ENCODE assay signal across 18 cellular contexts in genomic region chr2:182864949-182865348, GRCh38. TPM values are rescaled to one million over a fixed set of nuclear protein-coding genes. Genes with fewer than 3 reads are reported as not detected.
"Had no signal": no experiment of that assay in that cellular context is flagged by ENCODE, and none has a peak within 500 bp of the region (broad histone marks: within the 10 kb centered on the region; RNA-seq: fewer than 3 reads in every experiment).

No MANE protein-coding gene starts in this region.

- H3K27ac Mint-ChIP-seq: activated CD4-positive, alpha-beta T cell treated with anti-CD3 and anti-CD28 coated beads, Interleukin-2, amount 10 ng/mL, durations not matched to agents 24 days and 14 days; activated naive CD4-positive, alpha-beta T cell treated with anti-CD3 and anti-CD28 coated beads, Interleukin-2, amount 50 U/mL, for 72 hours; memory B cell; natural killer cell treated with Interleukin-12 subunit alpha and Interleukin-12 subunit beta and Interleukin-15 and Interleukin-18, amount 100 ng/mL, for 72 hours; stimulated activated memory B cell treated with anti-CD40 and anti-IgM and Interleukin-4, amounts not matched to agents 10 μg/mL and 1 μg/mL and 100 μg/mL, for 72 hours had no signal

- H3K36me3 ChIP-seq: esophagus squamous epithelium, heart left ventricle, left ventricle myocardium inferior had no signal

- H3K4me3 ChIP-seq: SK-N-MC had no signal

- H3K9me3 Mint-ChIP-seq: activated CD4-positive, alpha-beta T cell treated with anti-CD3 and anti-CD28 coated beads, Interleukin-2, amount 10 ng/mL, durations not matched to agents 24 days and 14 days; activated naive CD4-positive, alpha-beta T cell treated with anti-CD3 and anti-CD28 coated beads, Interleukin-2, amount 50 U/mL, for 72 hours; memory B cell; stimulated activated memory B cell treated with anti-CD40 and anti-IgM and Interleukin-4, amounts not matched to agents 10 μg/mL and 1 μg/mL and 100 μg/mL, for 72 hours had no signal

- H3K36me3 Mint-ChIP-seq: memory B cell; stimulated activated memory B cell treated with anti-CD40 and anti-IgM and Interleukin-4, amounts not matched to agents 10 μg/mL and 1 μg/mL and 100 μg/mL, for 72 hours had no signal

- H3K27ac ChIP-seq: esophagus squamous epithelium, left ventricle myocardium inferior, parathyroid adenoma, SK-N-MC had no signal

- H3K9ac ChIP-seq: parathyroid adenoma had no signal

- H3K4me1 ChIP-seq: parathyroid adenoma had no signal

- H3K79me2 ChIP-seq: parathyroid adenoma had no signal

- H3K9me3 ChIP-seq: esophagus squamous epithelium, heart left ventricle, left ventricle myocardium inferior had no signal

- DNase-seq: activated CD4-positive, alpha-beta T cell treated with anti-CD3 and anti-CD28 coated beads, Interleukin-2, amount 10 ng/mL, durations not matched to agents 24 days and 14 days; activated T-cell treated with anti-CD3 and anti-CD28 coated beads, Interleukin-2, amount 50 U/mL, for 1 hour; amniotic stem cell; cerebellar nuclear complex; dermis blood vessel endothelial cell; esophagus squamous epithelium; foreskin fibroblast; heart left ventricle; left ventricle myocardium inferior; stimulated activated CD4-positive, alpha-beta T cell treated with anti-CD3 and anti-CD28 coated beads, Interleukin-1b, Interleukin-23, amount 100 ng/mL, for 48 hours; trophoblast cell had no signal

- H3K4me3 Mint-ChIP-seq: natural killer cell treated with Interleukin-12 subunit alpha and Interleukin-12 subunit beta and Interleukin-15 and Interleukin-18, amount 100 ng/mL, for 72 hours; stimulated activated memory B cell treated with anti-CD40 and anti-IgM and Interleukin-4, amounts not matched to agents 10 μg/mL and 1 μg/mL and 100 μg/mL, for 72 hours had no signal

RNA-seq across cellular contexts. Expression of gene FRZB, which starts 1.5 kb away (rescaled TPM):
- total RNA-seq: activated CD4-positive, alpha-beta T cell treated with anti-CD3 and anti-CD28 coated beads, Interleukin-2, amount 10 ng/mL, durations not matched to agents 24 days and 14 days; activated naive CD4-positive, alpha-beta T cell treated with anti-CD3 and anti-CD28 coated beads, Interleukin-2, amount 50 U/mL, for 72 hours; natural killer cell treated with Interleukin-12 subunit alpha and Interleukin-12 subunit beta and Interleukin-15 and Interleukin-18, amount 100 ng/mL, for 72 hours; T-helper 1 cell treated with Interleukin-12 subunit alpha and Interleukin-12 subunit beta and Interleukin-4 antibody, amounts not matched to agents 30 ng/mL and 1 ng/mL, for 36 hours had no signal
